22 cellular contexts compared by ENCODE assay signal in genomic region chr15:81945014-81945615, GRCh38.
"Had no signal": no experiment of that assay in that cellular context is flagged by ENCODE, and none has a peak within 500 bp of the region (broad histone marks: within the 10 kb centered on the region; RNA-seq: fewer than 3 reads in every experiment).

No MANE protein-coding gene starts in this region.

- H3K4me2 ChIP-seq: smooth muscle cell had no signal

- H3K36me3 ChIP-seq: lower lobe of right lung, stomach, upper lobe of left lung had no signal

- ATAC-seq: activated T-helper 17 cell treated with anti-CD3 and anti-CD28 coated beads, Interleukin-2, amount 50 U/mL, for 72 hours; lower lobe of right lung; natural killer cell treated with Interleukin-12 subunit alpha and Interleukin-12 subunit beta and Interleukin-15 and Interleukin-18, amount 100 ng/mL, for 72 hours; sciatic nerve; stimulated activated effector memory CD8-positive, alpha-beta T cell treated with anti-CD3 and anti-CD28 coated beads, Interleukin-12 subunit alpha, Interleukin-12 subunit beta, amount 100 ng/mL, for 72 hours had no signal

- H2AFZ ChIP-seq: parathyroid adenoma had no signal

- H3K27ac ChIP-seq: lower lobe of right lung, parathyroid adenoma, stomach, upper lobe of left lung had no signal

- H3K27me3 ChIP-seq: stomach, upper lobe of left lung had no signal

- H3K9ac ChIP-seq: parathyroid adenoma had no signal

- DNase-seq: activated CD4-positive, alpha-beta memory T cell treated with anti-CD3 and anti-CD28 coated beads, Interleukin-2, amount 10 ng/mL, durations not matched to agents 7 days and 5 days; activated CD4-positive, alpha-beta T cell treated with anti-CD3 and anti-CD28 coated beads for 4 hours; activated naive CD4-positive, alpha-beta T cell; activated naive CD8-positive, alpha-beta T cell treated with anti-CD3 and anti-CD28 coated beads, Interleukin-2, amount 10 ng/mL, durations not matched to agents 7 days and 5 days; activated T-cell treated with anti-CD3 and anti-CD28 coated beads, Interleukin-2, amount 50 U/mL, for 1 hour; amygdala; dermis blood vessel endothelial cell; effector memory CD4-positive, alpha-beta T cell; foreskin fibroblast; hippocampal formation; lower lobe of right lung; stimulated activated CD4-positive, alpha-beta T cell treated with anti-CD3 and anti-CD28 coated beads, Interleukin-4, amount 100 ng/mL, for 24 hours; stomach; T-helper 1 cell; T-helper 9 cell had no signal

- H3K4me3 ChIP-seq: lower lobe of right lung, smooth muscle cell, stomach, upper lobe of left lung had no signal

- H3K4me1 ChIP-seq: lower lobe of right lung, parathyroid adenoma, stomach, upper lobe of left lung had no signal
